ENCODE assay signal across 8 cellular contexts in genomic region chr21:45140346-45140940, GRCh38.
DNase-seq lines count a peak whose midpoint lies in the region; ATAC-seq, FAIRE-seq and TF ChIP-seq lines count a peak whose summit lies in the region.

No MANE protein-coding gene starts in this region.

- H3K4me1 ChIP-seq in Panc1 (ENCODE audit: control insufficient read depth, insufficient read depth, low read length) (0 out of 2 replicates have a peak, but pooled peaks cover 3% of the 10 kb centered on the region), upper lobe of right lung (no peaks in the 10 kb centered on the region)

- BruUV-seq in Panc1 (replicated peaks; lab: Mats Ljungman, UMichigan): no TSS peak

- POLR2A ChIA-PET in BJ (lab: Charles Lee) (no interaction called here), Panc1 (lab: Charles Lee) (interaction anchor here (0.6 kb wide), 1 partner anchor 136 kb away, joined by 3 read pairs; no protein-coding TSS in a partner anchor)

- in situ Hi-C loops in Panc1 (cut with HindIII; ENCODE audit: low pct_unique_long_range_greater_than_20kb, low sequenced_read_pairs): no loop called here

- no peaks in the 10 kb centered on the region for H3K27me3 ChIP-seq in BJ (ENCODE audit: control insufficient read depth, insufficient read depth, low read length)
- H3K27me3 ChIP-seq in Panc1 (ENCODE audit: control insufficient read depth, insufficient read depth, low read length): no peaks in the 10 kb centered on the region
- H3K27me3 ChIP-seq in upper lobe of right lung: no peaks in the 10 kb centered on the region

- DNase-seq in BJ (ENCODE audit: low read depth) (peak; percentile 52), GM19239 (ENCODE audit: insufficient read length, low spot score) (peak; percentile 81), Panc1 (ENCODE audit: low read depth, low spot score) (no peak), fibroblast of villous mesenchyme (ENCODE audit: low read depth) (peak; percentile 93), non-pigmented ciliary epithelial cell (ENCODE audit: low read depth) (peak; percentile 87), upper lobe of right lung (peak; percentile 81)
- peak; percentile 50 for DNase-seq in activated T-helper 1 cell treated with anti-CD3 and anti-CD28 coated beads, Interleukin-12 subunit alpha, Interleukin-12 subunit beta, Interleukin-2, Interleukin-4 antibody, amounts not matched to agents 30 ng/mL and 10 ng/mL and 1 ng/mL, durations not matched to agents 14 hours and 24 hours and 36 hours (ENCODE audit: low spot score)

- ATAC-seq in Panc1 (peak; percentile 97), upper lobe of right lung (peak; percentile 90)

- H3K27ac ChIP-seq in Panc1 (ENCODE audit: low read length) (no peak overlapping the region), upper lobe of right lung (no peak overlapping the region)

- H3K9me3 ChIP-seq in Panc1 (ENCODE audit: control insufficient read depth, insufficient read depth, low read depth, low read length) (no peaks in the 10 kb centered on the region), upper lobe of right lung (no peaks in the 10 kb centered on the region)

- FAIRE-seq in GM19239 (lab: Jason Lieb, UNC): peak; percentile 62

- intact Hi-C loops in Panc1 (cut with micrococcal nuclease; ENCODE audit: unreplicated experiment) (loop anchor here (10.0 kb wide), 1 partner anchor 134 kb away; no protein-coding TSS in a partner anchor), upper lobe of right lung (cut with DNase I) (loop anchor here (10.0 kb wide), 1 partner anchor 314 kb away; no protein-coding TSS in a partner anchor)
- intact Hi-C loops in activated T-helper 1 cell treated with anti-CD3 and anti-CD28 coated beads, Interleukin-12 subunit alpha, Interleukin-12 subunit beta, Interleukin-2, Interleukin-4 antibody, amounts not matched to agents 30 ng/mL and 10 ng/mL and 1 ng/mL, durations not matched to agents 14 hours and 24 hours and 36 hours (cut with micrococcal nuclease): loop anchor here (1.0 to 5.0 kb wide), 3 partner anchors 152 to 680 kb away; no protein-coding TSS in a partner anchor

- H3K4me1 Mint-ChIP-seq in activated T-helper 1 cell treated with anti-CD3 and anti-CD28 coated beads, Interleukin-12 subunit alpha, Interleukin-12 subunit beta, Interleukin-2, Interleukin-4 antibody, amounts not matched to agents 30 ng/mL and 10 ng/mL and 1 ng/mL, durations not matched to agents 14 hours and 24 hours and 36 hours (ENCODE audit: low read depth): peaks cover 5% of the 10 kb centered on the region

- H3K36me3 Mint-ChIP-seq in activated T-helper 1 cell treated with anti-CD3 and anti-CD28 coated beads, Interleukin-12 subunit alpha, Interleukin-12 subunit beta, Interleukin-2, Interleukin-4 antibody, amounts not matched to agents 30 ng/mL and 10 ng/mL and 1 ng/mL, durations not matched to agents 14 hours and 24 hours and 36 hours (ENCODE audit: low read depth): peaks cover 2% of the 10 kb centered on the region

- no peaks in the 10 kb centered on the region for H3K9me3 Mint-ChIP-seq in activated T-helper 1 cell treated with anti-CD3 and anti-CD28 coated beads, Interleukin-12 subunit alpha, Interleukin-12 subunit beta, Interleukin-2, Interleukin-4 antibody, amounts not matched to agents 30 ng/mL and 10 ng/mL and 1 ng/mL, durations not matched to agents 14 hours and 24 hours and 36 hours

- CTCF ChIA-PET in BJ (lab: Yijun Ruan, JAX): interaction anchor here (0.6 to 9.3 kb wide), 59 partner anchors 8 to 679 kb away, joined by 3 to 237 read pairs (median 5); partner anchors contain the start of gene POFUT2
- CTCF ChIA-PET in Panc1 (lab: Charles Lee): interaction anchor here (0.6 to 2.0 kb wide), 10 partner anchors 8 to 561 kb away, joined by 3 to 11 read pairs (median 4); partner anchors contain the start of gene POFUT2

- H3K36me3 ChIP-seq in BJ (ENCODE audit: control insufficient read depth, insufficient read depth, low read length): 0 out of 2 replicates have a peak, but pooled peaks cover 2% of the 10 kb centered on the region
- no peaks in the 10 kb centered on the region for H3K36me3 ChIP-seq in Panc1 (ENCODE audit: control insufficient read depth, insufficient read depth, low read length)
- no peaks in the 10 kb centered on the region for H3K36me3 ChIP-seq in upper lobe of right lung

- TF ChIP-seq CTCF in BJ (IDR thresholded peaks at IDR 0.05; ENCODE audit: insufficient read depth, low read depth, low read length) (peak; percentile 96), LNCAP (IDR thresholded peaks at IDR 0.05) (peak; percentile 79), Panc1 (IDR thresholded peaks at IDR 0.05) (peak; percentile 84), fibroblast of villous mesenchyme (IDR thresholded peaks at IDR 0.05; ENCODE audit: insufficient read depth, low read depth, low read length) (peak; percentile 94), upper lobe of right lung (IDR thresholded peaks at IDR 0.05) (peak; percentile 66)

- no peak overlapping the region for H3K4me3 Mint-ChIP-seq in activated T-helper 1 cell treated with anti-CD3 and anti-CD28 coated beads, Interleukin-12 subunit alpha, Interleukin-12 subunit beta, Interleukin-2, Interleukin-4 antibody, amounts not matched to agents 30 ng/mL and 10 ng/mL and 1 ng/mL, durations not matched to agents 14 hours and 24 hours and 36 hours

- no peak overlapping the region for H3K4me3 ChIP-seq in BJ (ENCODE audit: low read depth, low read length)
- H3K4me3 ChIP-seq in Panc1 (ENCODE audit: low read depth in 2 of 2, low read length in 2 of 2): no peak overlapping the region
- H3K4me3 ChIP-seq in fibroblast of villous mesenchyme (ENCODE audit: low read depth, low read length): no peak overlapping the region
- H3K4me3 ChIP-seq in upper lobe of right lung: no peak overlapping the region

- no peak overlapping the region for H3K27ac Mint-ChIP-seq in activated T-helper 1 cell treated with anti-CD3 and anti-CD28 coated beads, Interleukin-12 subunit alpha, Interleukin-12 subunit beta, Interleukin-2, Interleukin-4 antibody, amounts not matched to agents 30 ng/mL and 10 ng/mL and 1 ng/mL, durations not matched to agents 14 hours and 24 hours and 36 hours

- H3K27me3 Mint-ChIP-seq in activated T-helper 1 cell treated with anti-CD3 and anti-CD28 coated beads, Interleukin-12 subunit alpha, Interleukin-12 subunit beta, Interleukin-2, Interleukin-4 antibody, amounts not matched to agents 30 ng/mL and 10 ng/mL and 1 ng/mL, durations not matched to agents 14 hours and 24 hours and 36 hours (ENCODE audit: insufficient read depth): no peaks in the 10 kb centered on the region
